In the genomic region with DNA sequence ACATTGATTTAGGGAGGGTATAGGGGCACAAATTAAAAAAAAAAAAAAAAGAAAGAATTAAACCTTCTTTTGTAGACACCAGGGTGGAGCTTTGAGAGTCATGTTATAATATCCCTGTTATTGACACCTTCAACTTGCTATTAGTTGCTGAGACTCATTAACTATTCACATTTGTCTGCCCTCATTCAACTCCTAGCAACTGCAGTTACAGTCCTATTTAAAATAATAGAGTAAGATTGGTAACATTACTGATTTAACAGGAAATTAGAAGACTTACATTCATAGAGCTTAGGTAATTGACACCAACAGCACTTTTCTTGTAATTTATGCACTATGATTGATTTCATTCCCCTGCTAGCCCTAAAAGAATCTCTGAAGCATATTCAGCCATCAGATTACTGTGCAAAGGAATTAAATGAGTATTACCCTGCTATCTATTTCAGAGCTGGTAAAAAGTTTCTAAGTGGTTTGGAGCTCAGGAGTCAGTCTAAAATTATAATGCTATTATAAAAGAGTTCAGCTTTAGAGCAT, we compare ENCODE assay signal across 8 cellular contexts.
A peak's percentile ranks its signal among the peaks of the same experiment; 100 is the strongest.
DNase-seq lines count a peak whose midpoint lies in the region; ATAC-seq and TF ChIP-seq lines count a peak whose summit lies in the region.

No MANE protein-coding gene starts in this region.

- H3K27ac ChIP-seq in neutrophil, result peak overlapping the region; percentile 82

- no peak for TF ChIP-seq CTCF in neutrophil (IDR thresholded peaks at IDR 0.05)

- H3K9me3 ChIP-seq in neutrophil, result no peaks in the 10 kb centered on the region

- H3K27me3 ChIP-seq in neutrophil, result no peaks in the 10 kb centered on the region

- H3K36me3 Mint-ChIP-seq in activated naive CD8-positive, alpha-beta T cell treated with anti-CD3 and anti-CD28 coated beads, Interleukin-2, amount 50 U/mL, for 24 hours (ENCODE audit: low read depth), result no peaks in the 10 kb centered on the region

- no peaks in the 10 kb centered on the region for H3K9me3 Mint-ChIP-seq in activated naive CD8-positive, alpha-beta T cell treated with anti-CD3 and anti-CD28 coated beads, Interleukin-2, amount 50 U/mL, for 24 hours

- H3K27ac Mint-ChIP-seq in activated naive CD8-positive, alpha-beta T cell treated with anti-CD3 and anti-CD28 coated beads, Interleukin-2, amount 50 U/mL, for 24 hours, result peak overlapping the region; percentile 96

- H3K4me3 ChIP-seq in neutrophil (ENCODE audit: low read depth in 1 of 2, low read length in 1 of 2), result no peak overlapping the region

- H3K4me3 Mint-ChIP-seq in activated naive CD8-positive, alpha-beta T cell treated with anti-CD3 and anti-CD28 coated beads, Interleukin-2, amount 50 U/mL, for 24 hours, result peak overlapping the region; percentile 55

- peaks cover 22 to 31% of the 10 kb centered on the region in 2 experiments for H3K4me1 ChIP-seq in neutrophil (ENCODE audit: control insufficient read depth in 1 of 2, insufficient read depth in 1 of 2, low read depth in 1 of 2, low read length in 1 of 2)

- H3K36me3 ChIP-seq in neutrophil, result no peaks in the 10 kb centered on the region

- DNase-seq in activated naive CD8-positive, alpha-beta T cell treated with anti-CD3 and anti-CD28 coated beads, Interleukin-2, amount 50 U/mL, for 24 hours, result no peak
- DNase-seq in LoVo (ENCODE audit: low spot score) (no peak), NCI-H2227 treated with DMSO at 0.1 percent for 48 hours (lab: John Stamatoyannopoulos, UW) (no peak), islet precursor cell (no peak), AG20443 (ENCODE audit: low spot score) (no peak)

- H3K4me1 Mint-ChIP-seq in activated naive CD8-positive, alpha-beta T cell treated with anti-CD3 and anti-CD28 coated beads, Interleukin-2, amount 50 U/mL, for 24 hours, result peaks cover 76% of the 10 kb centered on the region

- no peaks in the 10 kb centered on the region for H3K27me3 Mint-ChIP-seq in activated naive CD8-positive, alpha-beta T cell treated with anti-CD3 and anti-CD28 coated beads, Interleukin-2, amount 50 U/mL, for 24 hours

- ATAC-seq in GM18511 (IDR thresholded peaks at IDR 0.05; ENCODE audit: unreplicated experiment) (peak; percentile 18), HG02943 (IDR thresholded peaks at IDR 0.05; ENCODE audit: low read depth, unreplicated experiment) (peak; percentile 22)
- peak; percentile 26 for ATAC-seq in activated naive CD8-positive, alpha-beta T cell treated with anti-CD3 and anti-CD28 coated beads, Interleukin-2, amount 50 U/mL, for 24 hours
